Comparison of ENCODE assay signal across 27 cellular contexts in genomic region chr3:33803252-33803651, GRCh38. TPM values are rescaled to one million over a fixed set of nuclear protein-coding genes. Genes with fewer than 3 reads are reported as not detected.
DNase-seq lines count a peak whose midpoint lies in the region; ATAC-seq and TF ChIP-seq lines count a peak whose summit lies in the region.
"Had no signal": no experiment of that assay in that cellular context is flagged by ENCODE, and none has a peak within 500 bp of the region (broad histone marks: within the 10 kb centered on the region; RNA-seq: fewer than 3 reads in every experiment).

No MANE protein-coding gene starts in this region.

- H4K20me1 ChIP-seq in PC-3 (ENCODE audit: low read length) = peaks cover 37% of the 10 kb centered on the region; the same call in 1 of the 2 replicates

- no CpG with 5 or more reads among the region's 1 CpG for WGBS in endodermal cell (ENCODE audit: insufficient coverage in 1 of 2, insufficient read length in 1 of 2), 2 experiments
- WGBS in ovary, 3 donors = 92 to 100% (median 98%) methylated on average over 1 of the region's 1 CpG

- peaks cover 92% of the 10 kb centered on the region for H3K79me2 ChIP-seq in PC-3 (ENCODE audit: low read length)

- H3K4me3 Mint-ChIP-seq in activated naive CD8-positive, alpha-beta T cell treated with anti-CD3 and anti-CD28 coated beads, Interleukin-2, amount 10 ng/mL, durations not matched to agents 7 days and 5 days = peak overlapping the region; percentile 64
- H3K4me3 Mint-ChIP-seq in activated naive CD8-positive, alpha-beta T cell treated with anti-CD3 and anti-CD28 coated beads for 36 hours = no peak overlapping the region
- no peak overlapping the region for H3K4me3 Mint-ChIP-seq in endodermal cell
- H3K4me3 Mint-ChIP-seq: activated CD4-positive, alpha-beta T cell treated with anti-CD3 and anti-CD28 coated beads for 36 hours; activated T-cell treated with anti-CD3 and anti-CD28 coated beads, Interleukin-2, amount 50 U/mL, for 4 hours had no signal

- H3K4me3 ChIP-seq in PC-3 (ENCODE audit: low read length) (peak overlapping the region; percentile 40), endodermal cell (ENCODE audit: low read length) (peak overlapping the region; percentile 41), neutrophil (ENCODE audit: low read depth in 1 of 2, low read length in 1 of 2) (no peak overlapping the region), ovary (no peak overlapping the region)
- H3K4me3 ChIP-seq: coronary artery, gastroesophageal sphincter, smooth muscle cell, upper lobe of right lung had no signal

- BruUV-seq in PC-3 (replicated peaks; lab: Mats Ljungman, UMichigan) = no TSS peak

- H3F3A ChIP-seq in PC-3 (ENCODE audit: low read length, unreplicated experiment) = peaks cover 7% of the 10 kb centered on the region

- H3K9me3 Mint-ChIP-seq in activated naive CD8-positive, alpha-beta T cell treated with anti-CD3 and anti-CD28 coated beads, Interleukin-2, amount 10 ng/mL, durations not matched to agents 7 days and 5 days = peaks cover 1% of the 10 kb centered on the region
- no peaks in the 10 kb centered on the region for H3K9me3 Mint-ChIP-seq in activated naive CD8-positive, alpha-beta T cell treated with anti-CD3 and anti-CD28 coated beads for 36 hours
- peaks cover 27% of the 10 kb centered on the region for H3K9me3 Mint-ChIP-seq in endodermal cell
- H3K9me3 Mint-ChIP-seq: activated T-cell treated with anti-CD3 and anti-CD28 coated beads, Interleukin-2, amount 50 U/mL, for 4 hours had no signal

- no peaks in the 10 kb centered on the region for H3K9me2 ChIP-seq in PC-3 (replicated peaks; ENCODE audit: low read length)

- no peak for DNase-seq in activated naive CD8-positive, alpha-beta T cell treated with anti-CD3 and anti-CD28 coated beads, Interleukin-2, amount 10 ng/mL, durations not matched to agents 7 days and 5 days
- DNase-seq in activated naive CD8-positive, alpha-beta T cell treated with anti-CD3 and anti-CD28 coated beads for 36 hours = no peak
- DNase-seq in PC-3 = no peak
- DNase-seq in endodermal cell = no peak
- DNase-seq in SHP77 treated with DMSO at 0.1 percent for 48 hours (lab: John Stamatoyannopoulos, UW) = no peak
- DNase-seq in ovary = no peak
- DNase-seq: activated CD4-positive, alpha-beta T cell treated with anti-CD3 and anti-CD28 coated beads for 36 hours; activated naive CD4-positive, alpha-beta T cell; activated T-cell treated with anti-CD3 and anti-CD28 coated beads, Interleukin-2, amount 50 U/mL, for 4 hours; aorta; BE2C; COR-L47; DMS79 treated with DMSO at 0.1 percent for 48 hours; hypothalamus; Kasumi-1; retina; stimulated activated CD4-positive, alpha-beta T cell treated with anti-CD3 and anti-CD28 coated beads, Interleukin-1b, Interleukin-23, amount 100 ng/mL, for 48 hours; T-helper 2 cell; upper lobe of right lung had no signal

- H3K9me3 ChIP-seq in PC-3 (ENCODE audit: low read length) = no peaks in the 10 kb centered on the region
- peaks cover 31% of the 10 kb centered on the region for H3K9me3 ChIP-seq in endodermal cell (ENCODE audit: control insufficient read depth, low read length)
- H3K9me3 ChIP-seq in neutrophil = no peaks in the 10 kb centered on the region
- no peaks in the 10 kb centered on the region for H3K9me3 ChIP-seq in ovary
- H3K9me3 ChIP-seq: BE2C, gastroesophageal sphincter, upper lobe of right lung had no signal

- H3K36me3 Mint-ChIP-seq in activated naive CD8-positive, alpha-beta T cell treated with anti-CD3 and anti-CD28 coated beads, Interleukin-2, amount 10 ng/mL, durations not matched to agents 7 days and 5 days = peaks cover 44% of the 10 kb centered on the region
- H3K36me3 Mint-ChIP-seq in activated naive CD8-positive, alpha-beta T cell treated with anti-CD3 and anti-CD28 coated beads for 36 hours = peaks cover 31% of the 10 kb centered on the region
- H3K36me3 Mint-ChIP-seq in endodermal cell (ENCODE audit: low read depth) = peaks cover 33% of the 10 kb centered on the region

- H2AFZ ChIP-seq in PC-3 (ENCODE audit: low read length) = no peak overlapping the region

- peaks cover 44% of the 10 kb centered on the region for H3K4me1 Mint-ChIP-seq in activated naive CD8-positive, alpha-beta T cell treated with anti-CD3 and anti-CD28 coated beads, Interleukin-2, amount 10 ng/mL, durations not matched to agents 7 days and 5 days
- peaks cover 54% of the 10 kb centered on the region for H3K4me1 Mint-ChIP-seq in activated naive CD8-positive, alpha-beta T cell treated with anti-CD3 and anti-CD28 coated beads for 36 hours
- peaks cover 15% of the 10 kb centered on the region for H3K4me1 Mint-ChIP-seq in endodermal cell

- CTCF ChIA-PET in PC-3 (lab: Charles Lee) = interaction anchor here (0.8 kb wide), 1 partner anchor 206 kb away, joined by 3 read pairs; no protein-coding TSS in a partner anchor

- H3K27me3 ChIP-seq in PC-3 (ENCODE audit: low read length) (no peaks in the 10 kb centered on the region), endodermal cell (ENCODE audit: control insufficient read depth, insufficient read depth, low read length, poor library complexity, severe bottlenecking) (no peaks in the 10 kb centered on the region), neutrophil (no peaks in the 10 kb centered on the region), ovary (no peaks in the 10 kb centered on the region)
- H3K27me3 ChIP-seq: BE2C, gastroesophageal sphincter, upper lobe of right lung had no signal

- H3K4me1 ChIP-seq in PC-3 (ENCODE audit: insufficient read depth, low read length) (peaks cover 57% of the 10 kb centered on the region), endodermal cell (ENCODE audit: control insufficient read depth, insufficient read depth, low read length) (peaks cover 2% of the 10 kb centered on the region), neutrophil (ENCODE audit: control insufficient read depth in 1 of 2, insufficient read depth in 1 of 2, low read depth in 1 of 2, low read length in 1 of 2) (peaks cover 29 to 43% of the 10 kb centered on the region in 2 experiments), ovary (ENCODE audit: insufficient read depth) (peaks cover 3% of the 10 kb centered on the region)
- H3K4me1 ChIP-seq: BE2C had no signal

- peak overlapping the region; percentile 70 for H3K4me2 ChIP-seq in PC-3 (ENCODE audit: low read length)
- H3K4me2 ChIP-seq: smooth muscle cell had no signal

- TF ChIP-seq CTCF in PC-3 (conservative IDR thresholded peaks at IDR 0.05; ENCODE audit: low read depth, low read length) = no peak
- TF ChIP-seq CTCF in endodermal cell (conservative IDR thresholded peaks at IDR 0.05) = no peak
- no peak for TF ChIP-seq CTCF in neutrophil (IDR thresholded peaks at IDR 0.05)
- TF ChIP-seq CTCF in ovary (IDR thresholded peaks at IDR 0.05) = no peak

- TF ChIP-seq EP300 in ovary (IDR thresholded peaks at IDR 0.05) = no peak

- no peak overlapping the region for H3K27ac Mint-ChIP-seq in activated naive CD8-positive, alpha-beta T cell treated with anti-CD3 and anti-CD28 coated beads, Interleukin-2, amount 10 ng/mL, durations not matched to agents 7 days and 5 days
- H3K27ac Mint-ChIP-seq in activated naive CD8-positive, alpha-beta T cell treated with anti-CD3 and anti-CD28 coated beads for 36 hours = no peak overlapping the region
- H3K27ac Mint-ChIP-seq in endodermal cell = no peak overlapping the region

- intact Hi-C loops in PC-3 (cut with micrococcal nuclease) (loop anchor here (5.0 kb wide), 1 partner anchor 54 kb away; no protein-coding TSS in a partner anchor), ovary (cut with DNase I) (no loop called here)

- H3K27me3 Mint-ChIP-seq in activated naive CD8-positive, alpha-beta T cell treated with anti-CD3 and anti-CD28 coated beads, Interleukin-2, amount 10 ng/mL, durations not matched to agents 7 days and 5 days = no peaks in the 10 kb centered on the region
- H3K27me3 Mint-ChIP-seq in activated naive CD8-positive, alpha-beta T cell treated with anti-CD3 and anti-CD28 coated beads for 36 hours = no peaks in the 10 kb centered on the region
- no peaks in the 10 kb centered on the region for H3K27me3 Mint-ChIP-seq in endodermal cell (ENCODE audit: insufficient read depth)
- H3K27me3 Mint-ChIP-seq: activated CD4-positive, alpha-beta T cell treated with anti-CD3 and anti-CD28 coated beads for 36 hours had no signal

- H3K27ac ChIP-seq in PC-3 (ENCODE audit: low read length) (peak overlapping the region; percentile 53), endodermal cell (ENCODE audit: low read depth, low read length) (no peak overlapping the region), neutrophil (peak overlapping the region; percentile 37), ovary (no peak overlapping the region)
- H3K27ac ChIP-seq: coronary artery, gastroesophageal sphincter, RWPE1, upper lobe of right lung had no signal

- TF ChIP-seq POLR2A in ovary (IDR thresholded peaks at IDR 0.05) = no peak

- POLR2A ChIA-PET in activated naive CD8-positive, alpha-beta T cell treated with anti-CD3 and anti-CD28 coated beads, Interleukin-2, amount 10 ng/mL, durations not matched to agents 7 days and 5 days (lab: Charles Lee) = no interaction called here
- POLR2A ChIA-PET in PC-3 (lab: Charles Lee; ENCODE audit: unreplicated experiment) = no interaction called here

- peaks cover 12% of the 10 kb centered on the region for H3K36me3 ChIP-seq in PC-3 (ENCODE audit: low read depth, low read length)
- peaks cover 35% of the 10 kb centered on the region for H3K36me3 ChIP-seq in endodermal cell (ENCODE audit: control insufficient read depth, insufficient read depth, low read length)
- H3K36me3 ChIP-seq in neutrophil = peaks cover 11% of the 10 kb centered on the region
- no peaks in the 10 kb centered on the region for H3K36me3 ChIP-seq in ovary
- H3K36me3 ChIP-seq: BE2C, upper lobe of right lung had no signal

- ATAC-seq in activated naive CD8-positive, alpha-beta T cell treated with anti-CD3 and anti-CD28 coated beads, Interleukin-2, amount 10 ng/mL, durations not matched to agents 7 days and 5 days (ENCODE audit: low read depth) = no peak
- ATAC-seq in PC-3 = no peak
- ATAC-seq in GM18861 (IDR thresholded peaks at IDR 0.05; ENCODE audit: unreplicated experiment) = no peak
- ATAC-seq: activated CD4-positive, alpha-beta T cell treated with anti-CD3 and anti-CD28 coated beads for 36 hours; activated T-cell treated with anti-CD3 and anti-CD28 coated beads, Interleukin-2, amount 50 U/mL, for 4 hours; gastroesophageal sphincter; HCT116; left lobe of liver; upper lobe of right lung had no signal

- peak overlapping the region; percentile 14; the same call in 1 of the 2 replicates for H3K9ac ChIP-seq in PC-3 (ENCODE audit: low read length)
- no peak overlapping the region for H3K9ac ChIP-seq in endodermal cell (ENCODE audit: extremely low read depth, low read length, poor library complexity, severe bottlenecking)

RNA-seq across cellular contexts. Expression of gene PDCD6IP, which starts 4.8 kb away (rescaled TPM):
- 100 to 1,000 TPM; 180 to 196 TPM for total RNA-seq in activated naive CD8-positive, alpha-beta T cell treated with anti-CD3 and anti-CD28 coated beads, Interleukin-2, amount 10 ng/mL, durations not matched to agents 7 days and 5 days
- 100 to 1,000 TPM; 140 to 147 TPM for total RNA-seq in activated naive CD8-positive, alpha-beta T cell treated with anti-CD3 and anti-CD28 coated beads for 36 hours
- total RNA-seq in PC-3 (2014; rRNA removed) (185 and 266 TPM in 2 replicates), endodermal cell (100 to 1,000 TPM; 120 to 134 TPM), ovary (100 to 1,000 TPM; 108 to 166 (median 141) TPM)
- polyA plus RNA-seq in endodermal cell (2013, experiment 1 of 2) = 107 TPM
- 92.4 TPM for polyA plus RNA-seq in endodermal cell (2013, experiment 2 of 2)
- polyA plus RNA-seq in ovary = 10 to 100 TPM; 40.0 to 88.7 TPM

Comparison
In these comparisons a context has a peak if more than half of its experiments do, and no peak if none do; other contexts are left out.
1. H3K27ac ChIP-seq: peak in PC-3 (single experiment) and neutrophil (single experiment); none in endodermal cell (single experiment) and ovary (0 of 2).
2. H3K4me3 ChIP-seq: peak in PC-3 (single experiment) and endodermal cell (single experiment); none in neutrophil (0 of 2) and ovary (single experiment).